In genomic region chr17:41457656-41458055, GRCh38 we compare ENCODE assay signal across 23 cellular contexts. TPM values are rescaled to one million over a fixed set of nuclear protein-coding genes. Genes with fewer than 3 reads are reported as not detected.
DNase-seq lines count a peak whose midpoint lies in the region; ATAC-seq and TF ChIP-seq lines count a peak whose summit lies in the region.
"Had no signal": no experiment of that assay in that cellular context is flagged by ENCODE, and none has a peak within 500 bp of the region (broad histone marks: within the 10 kb centered on the region; RNA-seq: fewer than 3 reads in every experiment).

No MANE protein-coding gene starts in this region.

- no peaks in the 10 kb centered on the region for H3K4me1 Mint-ChIP-seq in activated T-helper 17 cell treated with anti-CD3 and anti-CD28 coated beads, Interleukin-2, amount 50 U/mL, for 72 hours
- H3K4me1 Mint-ChIP-seq: CD4-positive, CD25-positive, alpha-beta regulatory T cell; CD8-positive, alpha-beta memory T cell; GM23338 had no signal

- H3K9me3 ChIP-seq in thymus (ENCODE audit: control insufficient read depth) (no peaks in the 10 kb centered on the region), vagina (no peaks in the 10 kb centered on the region)
- H3K9me3 ChIP-seq: BE2C had no signal

- H3K27ac ChIP-seq in thymus (ENCODE audit: low read depth) (peak overlapping the region; percentile 42), vagina (no peak overlapping the region)

- no peak for ATAC-seq in activated T-helper 17 cell treated with anti-CD3 and anti-CD28 coated beads, Interleukin-2, amount 50 U/mL, for 72 hours (replicated peaks)
- ATAC-seq: GM23338 had no signal

- no peak overlapping the region for H3K4me3 Mint-ChIP-seq in activated T-helper 17 cell treated with anti-CD3 and anti-CD28 coated beads, Interleukin-2, amount 50 U/mL, for 72 hours
- H3K4me3 Mint-ChIP-seq: CD4-positive, CD25-positive, alpha-beta regulatory T cell; CD8-positive, alpha-beta memory T cell; GM23338 had no signal

- TF ChIP-seq POLR2A in vagina (IDR thresholded peaks at IDR 0.05): no peak

- intact Hi-C loops in vagina (cut with DNase I): no loop called here

- no peak overlapping the region for H3K4me3 ChIP-seq in AG10803 (ENCODE audit: low read length)
- H3K4me3 ChIP-seq in thymus (ENCODE audit: low read length): no peak overlapping the region
- H3K4me3 ChIP-seq in vagina: no peak overlapping the region
- H3K4me3 ChIP-seq: GM23338 had no signal

- peak; percentile 52 for DNase-seq in AG10803 (ENCODE audit: low read depth)
- DNase-seq in fibroblast of peridontal ligament (ENCODE audit: extremely low read depth): peak; percentile 52
- DNase-seq in stimulated activated CD4-positive, alpha-beta T cell treated with anti-CD3 and anti-CD28 coated beads, Interleukin-2, amount 100 ng/mL, for 48 hours: no peak
- DNase-seq in T-helper 1 cell: no peak
- no peak for DNase-seq in NCI-H2029 (lab: John Stamatoyannopoulos, UW)
- no peak for DNase-seq in vagina (ENCODE audit: extremely low spot score in 2 of 2)
- DNase-seq: 8988T; BE2C; C1 segment of cervical spinal cord; CD4-positive, CD25-positive, alpha-beta regulatory T cell; CD8-positive, alpha-beta memory T cell; COR-L47; DMS 273 treated with DMSO at 0.1 percent for 48 hours; DMS53; GDM1; HCEC 1CT; IMR-90 had no signal

- H3K36me3 Mint-ChIP-seq in activated T-helper 17 cell treated with anti-CD3 and anti-CD28 coated beads, Interleukin-2, amount 50 U/mL, for 72 hours (ENCODE audit: low read depth): no peaks in the 10 kb centered on the region
- H3K36me3 Mint-ChIP-seq: CD4-positive, CD25-positive, alpha-beta regulatory T cell; CD8-positive, alpha-beta memory T cell had no signal

- H3K9me3 Mint-ChIP-seq in activated T-helper 17 cell treated with anti-CD3 and anti-CD28 coated beads, Interleukin-2, amount 50 U/mL, for 72 hours: no peaks in the 10 kb centered on the region
- H3K9me3 Mint-ChIP-seq: CD8-positive, alpha-beta memory T cell; GM23338 had no signal

- WGBS in thymus: 88% methylated on average over 6 of the region's 6 CpGs

- H3K27me3 ChIP-seq in thymus (ENCODE audit: control insufficient read depth, insufficient read depth): no peaks in the 10 kb centered on the region
- no peaks in the 10 kb centered on the region for H3K27me3 ChIP-seq in vagina
- H3K27me3 ChIP-seq: BE2C had no signal

- H3K4me1 ChIP-seq in thymus (ENCODE audit: control insufficient read depth, insufficient read depth, low read length) (no peaks in the 10 kb centered on the region), vagina (peaks cover 36% of the 10 kb centered on the region)
- H3K4me1 ChIP-seq: BE2C had no signal

- no peaks in the 10 kb centered on the region for H3K36me3 ChIP-seq in thymus (ENCODE audit: control insufficient read depth, insufficient read depth)
- H3K36me3 ChIP-seq in vagina: no peaks in the 10 kb centered on the region
- H3K36me3 ChIP-seq: BE2C had no signal

- no peaks in the 10 kb centered on the region for H3K27me3 Mint-ChIP-seq in activated T-helper 17 cell treated with anti-CD3 and anti-CD28 coated beads, Interleukin-2, amount 50 U/mL, for 72 hours

- peak overlapping the region; percentile 29 for H3K27ac Mint-ChIP-seq in activated T-helper 17 cell treated with anti-CD3 and anti-CD28 coated beads, Interleukin-2, amount 50 U/mL, for 72 hours
- H3K27ac Mint-ChIP-seq: CD4-positive, CD25-positive, alpha-beta regulatory T cell; GM23338 had no signal

- TF ChIP-seq CTCF in AG10803 (conservative IDR thresholded peaks at IDR 0.05; ENCODE audit: low read length): no peak
- no peak for TF ChIP-seq CTCF in vagina (IDR thresholded peaks at IDR 0.05)

RNA-seq across cellular contexts. Expression of gene KRT32, which starts 9.5 kb away (rescaled TPM):
- not detected for total RNA-seq in activated T-helper 17 cell treated with anti-CD3 and anti-CD28 coated beads, Interleukin-2, amount 50 U/mL, for 72 hours
- polyA plus RNA-seq in thymus: 2.2 TPM
- not detected for total RNA-seq in vagina
- total RNA-seq: A673; CD4-positive, CD25-positive, alpha-beta regulatory T cell; CD8-positive, alpha-beta memory T cell; GM23338; IMR-90 had no signal
- polyA plus RNA-seq: CD4-positive, CD25-positive, alpha-beta regulatory T cell; CD8-positive, alpha-beta memory T cell; GM23338 had no signal

RNA-seq across cellular contexts. Expression of gene KRT38, which starts 16.9 kb away (rescaled TPM):
- not detected for total RNA-seq in activated T-helper 17 cell treated with anti-CD3 and anti-CD28 coated beads, Interleukin-2, amount 50 U/mL, for 72 hours
- polyA plus RNA-seq in thymus: 7.9 TPM
- total RNA-seq in vagina: not detected
- total RNA-seq: A673; CD4-positive, CD25-positive, alpha-beta regulatory T cell; CD8-positive, alpha-beta memory T cell; Daoy; GM23338; IMR-90 had no signal
- polyA plus RNA-seq: CD4-positive, CD25-positive, alpha-beta regulatory T cell; CD8-positive, alpha-beta memory T cell; GM23338 had no signal

RNA-seq across cellular contexts. Expression of gene KRT35, which starts 23.3 kb away (rescaled TPM):
- total RNA-seq in activated T-helper 17 cell treated with anti-CD3 and anti-CD28 coated beads, Interleukin-2, amount 50 U/mL, for 72 hours: not detected
- 0.21 TPM for polyA plus RNA-seq in thymus
- total RNA-seq in vagina: not detected
- total RNA-seq: A673; CD4-positive, CD25-positive, alpha-beta regulatory T cell; CD8-positive, alpha-beta memory T cell; Daoy; GM23338; IMR-90 had no signal
- polyA plus RNA-seq: AG04450; CD4-positive, CD25-positive, alpha-beta regulatory T cell; CD8-positive, alpha-beta memory T cell; GM23338; IMR-90 had no signal

RNA-seq across cellular contexts. Expression of gene KRT36, which starts 32.1 kb away (rescaled TPM):
- not detected for total RNA-seq in activated T-helper 17 cell treated with anti-CD3 and anti-CD28 coated beads, Interleukin-2, amount 50 U/mL, for 72 hours
- 3.5 TPM for polyA plus RNA-seq in thymus
- total RNA-seq in vagina: not detected
- total RNA-seq: A673; CD4-positive, CD25-positive, alpha-beta regulatory T cell; CD8-positive, alpha-beta memory T cell; Daoy; GM23338; IMR-90 had no signal
- polyA plus RNA-seq: AG04450; CD4-positive, CD25-positive, alpha-beta regulatory T cell; CD8-positive, alpha-beta memory T cell; GM23338; IMR-90 had no signal

RNA-seq across cellular contexts. Expression of gene KRT37, which starts 33.3 kb away (rescaled TPM):
- not detected for total RNA-seq in activated T-helper 17 cell treated with anti-CD3 and anti-CD28 coated beads, Interleukin-2, amount 50 U/mL, for 72 hours
- polyA plus RNA-seq in thymus: 0.34 TPM
- total RNA-seq in vagina: not detected
- total RNA-seq: A673; CD4-positive, CD25-positive, alpha-beta regulatory T cell; CD8-positive, alpha-beta memory T cell; Daoy; GM23338; IMR-90 had no signal
- polyA plus RNA-seq: AG04450; CD4-positive, CD25-positive, alpha-beta regulatory T cell; CD8-positive, alpha-beta memory T cell; GM23338; IMR-90 had no signal

Comparison
In these comparisons a context has a peak if more than half of its experiments do, and no peak if none do; other contexts are left out.
1. DNase-seq: peak in AG10803 (single experiment) and fibroblast of peridontal ligament (single experiment); none in stimulated activated CD4-positive, alpha-beta T cell treated with anti-CD3 and anti-CD28 coated beads, Interleukin-2, amount 100 ng/mL, for 48 hours (0 of 2), T-helper 1 cell (0 of 5), NCI-H2029 (single experiment) and vagina (0 of 2).